In the genomic region with DNA sequence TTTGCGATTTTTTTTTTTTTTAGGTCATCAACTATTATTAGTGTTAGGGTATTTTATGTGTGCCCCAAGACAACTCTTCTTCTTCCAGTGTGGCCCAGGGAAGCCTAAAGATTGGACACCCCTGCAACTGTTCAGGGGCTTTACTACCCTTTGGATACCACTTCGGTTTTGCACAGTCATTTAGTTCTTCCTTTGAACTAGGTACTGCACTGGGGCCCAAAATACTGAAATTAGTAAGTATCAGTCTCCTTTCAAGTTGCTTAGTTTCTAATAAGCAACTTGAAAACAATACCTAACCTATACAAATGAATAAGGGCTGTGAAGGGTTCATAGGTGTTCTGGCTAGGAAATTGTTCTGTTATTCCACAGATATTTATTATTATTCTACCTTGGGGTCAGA, we compare ENCODE assay signal across 12 cellular contexts. TPM values are rescaled to one million over a fixed set of nuclear protein-coding genes. Genes with fewer than 3 reads are reported as not detected.
DNase-seq lines count a peak whose midpoint lies in the region; ATAC-seq, FAIRE-seq and TF ChIP-seq lines count a peak whose summit lies in the region.
"Had no signal": no experiment of that assay in that cellular context is flagged by ENCODE, and none has a peak within 500 bp of the region (broad histone marks: within the 10 kb centered on the region; RNA-seq: fewer than 3 reads in every experiment).

No MANE protein-coding gene starts in this region.

- WGBS in aorta, 2 donors = 89 to 91% methylated on average over 2 of the region's 2 CpGs

- TF ChIP-seq CTCF in breast epithelium (IDR thresholded peaks at IDR 0.05) = no peak

- DNase-seq in GM12891 (ENCODE audit: insufficient read length, low spot score) (no peak), GM19239 (ENCODE audit: insufficient read length, low spot score) (no peak), midbrain (lab: John Stamatoyannopoulos, UW) (no peak), aorta (no peak), COR-L47 (lab: John Stamatoyannopoulos, UW) (no peak), breast epithelium (ENCODE audit: low spot score in 2 of 2) (no peak)
- DNase-seq: esophagus squamous epithelium, HCEC 1CT, NCI-H774 had no signal

- intact Hi-C loops in aorta (cut with DNase I) = loop anchor here in 1 of 2 donors (5.0 kb wide), 1 partner anchor 668 kb away; the partner anchor contains the start of gene ADAMTS6
- intact Hi-C loops in breast epithelium (cut with DNase I; ENCODE audit: low total_unique reads) = no loop called here

- H3K36me3 ChIP-seq in aorta (ENCODE audit: control insufficient read depth in 1 of 2, insufficient read depth in 2 of 2, low read length in 1 of 2) (peaks cover 0 to 4% of the 10 kb centered on the region in 2 donors), breast epithelium (no peaks in the 10 kb centered on the region)

- H3K27me3 ChIP-seq in aorta (ENCODE audit: control insufficient read depth in 1 of 2, insufficient read depth in 2 of 2, low read length in 1 of 2) = no peaks in the 10 kb centered on the region
- no peaks in the 10 kb centered on the region for H3K27me3 ChIP-seq in breast epithelium
- H3K27me3 ChIP-seq: esophagus squamous epithelium had no signal

- H3K4me3 ChIP-seq in aorta (ENCODE audit: low read length in 2 of 2) (no peak overlapping the region), breast epithelium (no peak overlapping the region)
- H3K4me3 ChIP-seq: esophagus squamous epithelium had no signal

- H3K27ac ChIP-seq in aorta (ENCODE audit: low read depth in 1 of 2, low read length in 2 of 2) (no peak overlapping the region), breast epithelium (no peak overlapping the region)
- H3K27ac ChIP-seq: esophagus squamous epithelium had no signal

- no peaks in the 10 kb centered on the region for H3K9me3 ChIP-seq in aorta (ENCODE audit: control insufficient read depth, low read length)
- no peaks in the 10 kb centered on the region for H3K9me3 ChIP-seq in breast epithelium
- H3K9me3 ChIP-seq: esophagus squamous epithelium had no signal

- peak; percentile 78 for FAIRE-seq in GM12891 (lab: Jason Lieb, UNC)
- peak; percentile 81 for FAIRE-seq in GM19239 (lab: Jason Lieb, UNC)
- FAIRE-seq: islet of Langerhans had no signal

- no peaks in the 10 kb centered on the region for H3K4me1 ChIP-seq in aorta (ENCODE audit: control insufficient read depth in 1 of 2, insufficient read depth in 2 of 2, low read length in 2 of 2)
- no peaks in the 10 kb centered on the region for H3K4me1 ChIP-seq in breast epithelium

- ATAC-seq in HG02588 (IDR thresholded peaks at IDR 0.05; ENCODE audit: unreplicated experiment) = peak; percentile 98
- ATAC-seq in HG03342 (IDR thresholded peaks at IDR 0.05; ENCODE audit: unreplicated experiment) = peak; percentile 89
- no peak for ATAC-seq in aorta (ENCODE audit: low FRiP score)

- TF ChIP-seq POLR2A in GM12891 (IDR thresholded peaks at IDR 0.05; ENCODE audit: low read depth, low read length) (no peak), breast epithelium (IDR thresholded peaks at IDR 0.05) (no peak)

TF ChIP-seq in GM12891, 5 proteins besides CTCF, POLR2A, EP300 and RAD21:
- TF ChIP-seq TAF1 (IDR thresholded peaks at IDR 0.05; ENCODE audit: low read depth, low read length) (no peak), PAX5 (IDR thresholded peaks at IDR 0.05; ENCODE audit: insufficient read depth, low read length, severe bottlenecking) (no peak), SPI1 (IDR thresholded peaks at IDR 0.05; ENCODE audit: low read depth, low read length) (no peak), POU2F2 (IDR thresholded peaks at IDR 0.05; ENCODE audit: low read depth, low read length) (no peak), POLR2AphosphoS5 (IDR thresholded peaks at IDR 0.05; ENCODE audit: low read depth, low read length) (no peak)

RNA-seq across cellular contexts. Expression of gene CWC27, which starts 45.3 kb away (rescaled TPM):
- 23.8 TPM for polyA plus RNA-seq in GM12891 (2012; ENCODE audit: low read depth, missing spikeins)
- total RNA-seq in aorta (10 to 100 TPM; 19.5 to 20.7 TPM), breast epithelium (10 to 100 TPM; 10.6 to 19.9 (median 18.0) TPM)
- polyA plus RNA-seq in aorta = 10 to 100 TPM; 12.9 to 15.7 TPM

RNA-seq across cellular contexts. Expression of gene SREK1IP1, which starts 45.6 kb away (rescaled TPM):
- 11.6 TPM for polyA plus RNA-seq in GM12891 (2012; ENCODE audit: low read depth, missing spikeins)
- total RNA-seq in aorta (10 to 100 TPM; 19.6 to 25.5 TPM), breast epithelium (10 to 100 TPM in 1 of 3 donors, 1 to 10 TPM in 2; 6.6 to 13.0 (median 8.9) TPM)
- polyA plus RNA-seq in aorta = 10 to 100 TPM in 1 of 2 donors, 1 to 10 TPM in 1; 5.4 to 18.8 TPM
